ENCODE assay signal across 8 cellular contexts in genomic region chr1:59947047-59947938, GRCh38. TPM values are rescaled to one million over a fixed set of nuclear protein-coding genes. Genes with fewer than 3 reads are reported as not detected.
DNase-seq lines count a peak whose midpoint lies in the region; ATAC-seq and TF ChIP-seq lines count a peak whose summit lies in the region.

No MANE protein-coding gene starts in this region.

- no peaks in the 10 kb centered on the region for H3K9me3 ChIP-seq in CD4-positive, alpha-beta T cell (ENCODE audit: control insufficient read depth, low read length)

- no peaks in the 10 kb centered on the region for H3K27me3 Mint-ChIP-seq in CD4-positive, alpha-beta T cell
- peaks cover 6% of the 10 kb centered on the region for H3K27me3 Mint-ChIP-seq in activated CD4-positive, alpha-beta T cell treated with anti-CD3 and anti-CD28 coated beads for 36 hours
- H3K27me3 Mint-ChIP-seq in effector memory CD8-positive, alpha-beta T cell: peaks cover 9 to 16% of the 10 kb centered on the region in 2 donors
- H3K27me3 Mint-ChIP-seq in memory B cell: peaks cover 6% of the 10 kb centered on the region

- POLR2A ChIA-PET in CD4-positive, alpha-beta T cell (lab: Charles Lee): interaction anchor here (0.7 kb wide), 1 partner anchor 69 kb away, joined by 4 read pairs; no protein-coding TSS in a partner anchor
- POLR2A ChIA-PET in activated CD4-positive, alpha-beta T cell treated with anti-CD3 and anti-CD28 coated beads for 36 hours (lab: Charles Lee): no interaction called here

- peak; percentile 91 for ATAC-seq in CD4-positive, alpha-beta T cell (ENCODE audit: poor library complexity)
- peak; percentile 96 for ATAC-seq in GM18909 (IDR thresholded peaks at IDR 0.05; ENCODE audit: poor library complexity, unreplicated experiment)
- peak; percentile 89 for ATAC-seq in HG03097 (IDR thresholded peaks at IDR 0.05; ENCODE audit: low FRiP score, unreplicated experiment)
- peak; percentile 93 for ATAC-seq in activated CD4-positive, alpha-beta T cell treated with anti-CD3 and anti-CD28 coated beads for 36 hours
- peak; percentile 63 for ATAC-seq in effector memory CD8-positive, alpha-beta T cell (replicated peaks)
- peak; percentile 78 for ATAC-seq in memory B cell (ENCODE audit: low read depth)
- ATAC-seq in stimulated activated naive CD8-positive, alpha-beta T cell treated with anti-CD3 and anti-CD28 coated beads, Interleukin-15, Interleukin-2, amounts not matched to agents 100 U/mL and 50 U/mL, for 24 hours: peak; percentile 85

- no peak overlapping the region for H3K27ac ChIP-seq in CD4-positive, alpha-beta T cell (ENCODE audit: low read depth, low read length)

- H3K9me3 Mint-ChIP-seq in CD4-positive, alpha-beta T cell: no peaks in the 10 kb centered on the region
- no peaks in the 10 kb centered on the region for H3K9me3 Mint-ChIP-seq in activated CD4-positive, alpha-beta T cell treated with anti-CD3 and anti-CD28 coated beads for 36 hours (ENCODE audit: low read depth)
- H3K9me3 Mint-ChIP-seq in effector memory CD8-positive, alpha-beta T cell: no peaks in the 10 kb centered on the region
- no peaks in the 10 kb centered on the region for H3K9me3 Mint-ChIP-seq in memory B cell

- no peak overlapping the region for H3K4me3 Mint-ChIP-seq in CD4-positive, alpha-beta T cell
- H3K4me3 Mint-ChIP-seq in activated CD4-positive, alpha-beta T cell treated with anti-CD3 and anti-CD28 coated beads for 36 hours: no peak overlapping the region
- H3K4me3 Mint-ChIP-seq in effector memory CD8-positive, alpha-beta T cell: no peak overlapping the region
- H3K4me3 Mint-ChIP-seq in memory B cell: no peak overlapping the region

- CTCF ChIA-PET in CD4-positive, alpha-beta T cell (lab: Charles Lee): interaction anchor here (0.6 to 1.6 kb wide), 18 partner anchors 9 to 1904 kb away, joined by 3 to 10 read pairs (median 4); no protein-coding TSS in a partner anchor
- CTCF ChIA-PET in activated CD4-positive, alpha-beta T cell treated with anti-CD3 and anti-CD28 coated beads for 36 hours (lab: Charles Lee): interaction anchor here (0.5 to 3.0 kb wide), 44 partner anchors 8 to 1266 kb away, joined by 3 to 119 read pairs (median 4); no protein-coding TSS in a partner anchor

- no peaks in the 10 kb centered on the region for H3K4me1 Mint-ChIP-seq in CD4-positive, alpha-beta T cell (ENCODE audit: low read depth)
- H3K4me1 Mint-ChIP-seq in activated CD4-positive, alpha-beta T cell treated with anti-CD3 and anti-CD28 coated beads for 36 hours: no peaks in the 10 kb centered on the region
- H3K4me1 Mint-ChIP-seq in effector memory CD8-positive, alpha-beta T cell (ENCODE audit: low read depth in 2 of 2): no peaks in the 10 kb centered on the region
- no peaks in the 10 kb centered on the region for H3K4me1 Mint-ChIP-seq in memory B cell

- peak; percentile 90 for TF ChIP-seq CTCF in CD4-positive, alpha-beta T cell (IDR thresholded peaks at IDR 0.05)

- H3K27ac Mint-ChIP-seq in CD4-positive, alpha-beta T cell: no peak overlapping the region
- no peak overlapping the region for H3K27ac Mint-ChIP-seq in activated CD4-positive, alpha-beta T cell treated with anti-CD3 and anti-CD28 coated beads for 36 hours
- no peak overlapping the region for H3K27ac Mint-ChIP-seq in effector memory CD8-positive, alpha-beta T cell
- no peak overlapping the region for H3K27ac Mint-ChIP-seq in memory B cell

- H3K27me3 ChIP-seq in CD4-positive, alpha-beta T cell (ENCODE audit: control insufficient read depth, insufficient read depth, low read length): no peaks in the 10 kb centered on the region

- intact Hi-C loops in CD4-positive, alpha-beta T cell (cut with DNase I, micrococcal nuclease): loop anchor here (1.0 to 5.0 kb wide), 4 partner anchors 45 to 1210 kb away; no protein-coding TSS in a partner anchor
- intact Hi-C loops in activated CD4-positive, alpha-beta T cell treated with anti-CD3 and anti-CD28 coated beads for 36 hours (cut with DNase I, micrococcal nuclease): loop anchor here (1.0 kb wide), 2 partner anchors 44 to 68 kb away; no protein-coding TSS in a partner anchor

- H3K36me3 Mint-ChIP-seq in CD4-positive, alpha-beta T cell (ENCODE audit: low read depth): no peaks in the 10 kb centered on the region
- H3K36me3 Mint-ChIP-seq in activated CD4-positive, alpha-beta T cell treated with anti-CD3 and anti-CD28 coated beads for 36 hours (ENCODE audit: low read depth): no peaks in the 10 kb centered on the region
- no peaks in the 10 kb centered on the region for H3K36me3 Mint-ChIP-seq in effector memory CD8-positive, alpha-beta T cell (ENCODE audit: insufficient read depth)
- no peaks in the 10 kb centered on the region for H3K36me3 Mint-ChIP-seq in memory B cell

- peak; percentile 13 to 46 (median 27) for DNase-seq in CD4-positive, alpha-beta T cell
- DNase-seq in NCI-H2227 (lab: John Stamatoyannopoulos, UW; ENCODE audit: unreplicated experiment) (peak; percentile 72), memory B cell (ENCODE audit: low spot score in 2 of 2) (peak in 1 of 2 donors; percentile 47)
- DNase-seq in activated CD4-positive, alpha-beta T cell treated with anti-CD3 and anti-CD28 coated beads for 36 hours: peak; percentile 70
- peak in 2 of 3 experiments; percentile 29 to 30 for DNase-seq in effector memory CD8-positive, alpha-beta T cell
- peak; percentile 44 for DNase-seq in stimulated activated naive CD8-positive, alpha-beta T cell treated with anti-CD3 and anti-CD28 coated beads, Interleukin-15, Interleukin-2, amounts not matched to agents 100 U/mL and 50 U/mL, for 24 hours

RNA-seq across cellular contexts. Expression of gene CYP2J2, which starts 20.7 kb away (rescaled TPM):
- under 1 TPM; 0.28 to 0.33 TPM for total RNA-seq in CD4-positive, alpha-beta T cell
- total RNA-seq in activated CD4-positive, alpha-beta T cell treated with anti-CD3 and anti-CD28 coated beads for 36 hours: 1 to 10 TPM; 1.3 to 1.6 TPM
